Comparison of ENCODE assay signal across 10 cellular contexts in genomic region chr3:66394261-66395249, GRCh38.
A peak's percentile ranks its signal among the peaks of the same experiment; 100 is the strongest.
DNase-seq lines count a peak whose midpoint lies in the region; ATAC-seq and TF ChIP-seq lines count a peak whose summit lies in the region.
"Had no signal": no experiment of that assay in that cellular context is flagged by ENCODE, and none has a peak within 500 bp of the region (broad histone marks: within the 10 kb centered on the region; RNA-seq: fewer than 3 reads in every experiment).

No MANE protein-coding gene starts in this region.

- CTCF ChIA-PET in activated CD8-positive, alpha-beta T cell treated with anti-CD3 and anti-CD28 coated beads for 36 hours (lab: Charles Lee) = interaction anchor here (0.8 to 6.7 kb wide), 5 partner anchors 13 to 428 kb away, joined by 3 to 36 read pairs (median 10); no protein-coding TSS in a partner anchor

- no peaks in the 10 kb centered on the region for H3K27me3 ChIP-seq in skeletal muscle tissue (ENCODE audit: control insufficient read depth in 3 of 3, insufficient read depth in 3 of 3, low read length in 3 of 3)
- no peaks in the 10 kb centered on the region for H3K27me3 ChIP-seq in breast epithelium

- H3K9me3 ChIP-seq in skeletal muscle tissue (ENCODE audit: control insufficient read depth in 3 of 3, low read length in 3 of 3) (no peaks in the 10 kb centered on the region), breast epithelium (no peaks in the 10 kb centered on the region), mucosa of descending colon (no peaks in the 10 kb centered on the region)

- H3K4me3 Mint-ChIP-seq in activated CD8-positive, alpha-beta T cell treated with anti-CD3 and anti-CD28 coated beads for 36 hours = peak overlapping the region; percentile 59

- H3K27ac Mint-ChIP-seq in activated CD8-positive, alpha-beta T cell treated with anti-CD3 and anti-CD28 coated beads for 36 hours = peak overlapping the region; percentile 83

- H3K4me1 ChIP-seq in skeletal muscle tissue (ENCODE audit: control insufficient read depth in 3 of 3, insufficient read depth in 3 of 3, low read length in 3 of 3) = peaks cover 38 to 43% (median 39%) of the 10 kb centered on the region in 3 donors
- H3K4me1 ChIP-seq in breast epithelium = no peaks in the 10 kb centered on the region
- H3K4me1 ChIP-seq in mucosa of descending colon (ENCODE audit: low read depth) = no peaks in the 10 kb centered on the region

- TF ChIP-seq POLR2A in breast epithelium (IDR thresholded peaks at IDR 0.05) = no peak

- H3K4me1 Mint-ChIP-seq in activated CD8-positive, alpha-beta T cell treated with anti-CD3 and anti-CD28 coated beads for 36 hours (ENCODE audit: low read depth) = peaks cover 42% of the 10 kb centered on the region

- peak overlapping the region; percentile 36 for H3K4me3 ChIP-seq in fibroblast of the aortic adventitia (ENCODE audit: low read depth, low read length)
- H3K4me3 ChIP-seq in skeletal muscle tissue (ENCODE audit: low read length in 3 of 3) = no peak overlapping the region
- no peak overlapping the region for H3K4me3 ChIP-seq in breast epithelium
- H3K4me3 ChIP-seq in mucosa of descending colon = no peak overlapping the region

- H3K36me3 ChIP-seq in skeletal muscle tissue (ENCODE audit: control insufficient read depth in 3 of 3, insufficient read depth in 3 of 3, low read length in 3 of 3) = peaks cover 26 to 50% (median 45%) of the 10 kb centered on the region in 3 donors
- no peaks in the 10 kb centered on the region for H3K36me3 ChIP-seq in breast epithelium
- H3K36me3 ChIP-seq in mucosa of descending colon (ENCODE audit: low read depth) = peaks cover 7% of the 10 kb centered on the region

- H3K27ac ChIP-seq in skeletal muscle tissue (ENCODE audit: low read depth, low read length) = peak overlapping the region; percentile 67
- peak overlapping the region in 1 of 2 donors; percentile 27 for H3K27ac ChIP-seq in breast epithelium

- H3K9ac ChIP-seq in skeletal muscle tissue (ENCODE audit: low read depth in 1 of 3, low read length in 3 of 3) = no peak overlapping the region

- no peak for ATAC-seq in activated CD8-positive, alpha-beta T cell treated with anti-CD3 and anti-CD28 coated beads for 36 hours
- ATAC-seq in HG03378 (IDR thresholded peaks at IDR 0.05; ENCODE audit: unreplicated experiment) (no peak), mucosa of descending colon (no peak), GM19397 (IDR thresholded peaks at IDR 0.05; ENCODE audit: unreplicated experiment) (no peak)

- peaks cover 26% of the 10 kb centered on the region for H3K36me3 Mint-ChIP-seq in activated CD8-positive, alpha-beta T cell treated with anti-CD3 and anti-CD28 coated beads for 36 hours (ENCODE audit: low read depth)

- DNase-seq in GM13976 (ENCODE audit: low spot score) (peak; percentile 82), fibroblast of the aortic adventitia (ENCODE audit: low read depth) (peak; percentile 94), breast epithelium (ENCODE audit: low spot score in 2 of 2) (no peak), mucosa of descending colon (no peak)
- DNase-seq in activated CD8-positive, alpha-beta T cell treated with anti-CD3 and anti-CD28 coated beads for 36 hours = no peak
- DNase-seq: cortex of kidney, NCI-H510A treated with DMSO at 0.1 percent for 48 hours had no signal

- no peaks in the 10 kb centered on the region for H3K27me3 Mint-ChIP-seq in activated CD8-positive, alpha-beta T cell treated with anti-CD3 and anti-CD28 coated beads for 36 hours

- intact Hi-C loops in activated CD8-positive, alpha-beta T cell treated with anti-CD3 and anti-CD28 coated beads for 36 hours (cut with micrococcal nuclease) = loop anchor here (5.0 kb wide), 1 partner anchor 117 kb away; no protein-coding TSS in a partner anchor
- intact Hi-C loops in breast epithelium (cut with DNase I; ENCODE audit: low total_unique reads) (no loop called here), mucosa of descending colon (cut with DNase I, micrococcal nuclease) (no loop called here)

- POLR2A ChIA-PET in activated CD8-positive, alpha-beta T cell treated with anti-CD3 and anti-CD28 coated beads for 36 hours (lab: Charles Lee) = interaction anchor here (0.6 to 2.3 kb wide), 3 partner anchors 13 to 207 kb away, joined by 3 to 6 read pairs (median 6); no protein-coding TSS in a partner anchor

- no peak for TF ChIP-seq CTCF in GM13976 (IDR thresholded peaks at IDR 0.05; ENCODE audit: borderline replicate concordance, control extremely low read depth, extremely low read depth, insufficient read depth, missing control alignments)
- no peak for TF ChIP-seq CTCF in activated CD8-positive, alpha-beta T cell treated with anti-CD3 and anti-CD28 coated beads for 36 hours (IDR thresholded peaks at IDR 0.05)
- TF ChIP-seq CTCF in fibroblast of the aortic adventitia (IDR thresholded peaks at IDR 0.05; ENCODE audit: insufficient read depth, low read length) = no peak
- TF ChIP-seq CTCF in breast epithelium (IDR thresholded peaks at IDR 0.05) = no peak
- TF ChIP-seq CTCF in mucosa of descending colon (IDR thresholded peaks at IDR 0.05) = no peak

- peaks cover 5% of the 10 kb centered on the region for H3K9me3 Mint-ChIP-seq in activated CD8-positive, alpha-beta T cell treated with anti-CD3 and anti-CD28 coated beads for 36 hours

- in situ Hi-C loops in GM13976 (cut with MboI; ENCODE audit: low sequenced_read_pairs, unreplicated experiment) = no loop called here

Comparison
In these comparisons a context has a peak if more than half of its experiments do, and no peak if none do; other contexts are left out.
1. DNase-seq: peak in GM13976 (single experiment) and fibroblast of the aortic adventitia (single experiment); none in activated CD8-positive, alpha-beta T cell treated with anti-CD3 and anti-CD28 coated beads for 36 hours (single experiment), breast epithelium (0 of 2) and mucosa of descending colon (0 of 3).